Comparison of ENCODE assay signal across 29 cellular contexts in the genomic region with DNA sequence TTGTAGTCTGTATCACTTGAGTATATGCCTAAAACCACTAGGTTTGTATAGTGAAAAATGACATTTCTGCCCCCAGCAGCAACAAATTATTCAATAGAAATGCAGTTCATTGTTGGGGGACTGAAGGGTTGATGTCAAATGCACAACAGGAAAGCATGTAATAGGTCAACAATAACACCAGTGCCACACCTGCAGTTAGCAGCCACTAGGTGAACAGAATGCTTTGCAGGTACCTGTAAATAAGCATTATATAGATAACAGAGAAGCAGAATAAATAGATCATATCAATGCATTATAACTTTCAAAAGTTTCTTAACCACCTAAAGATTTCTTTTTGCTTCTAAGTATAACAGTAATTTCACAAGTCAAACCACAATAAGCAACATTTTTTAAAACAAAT.
"Had no signal": no experiment of that assay in that cellular context is flagged by ENCODE, and none has a peak within 500 bp of the region (broad histone marks: within the 10 kb centered on the region; RNA-seq: fewer than 3 reads in every experiment).

No MANE protein-coding gene starts in this region.

- H3K4me3 Mint-ChIP-seq: activated CD4-positive, alpha-beta memory T cell treated with anti-CD3 and anti-CD28 coated beads, Interleukin-2, amount 10 ng/mL, durations not matched to agents 7 days and 5 days; activated CD4-positive, alpha-beta T cell treated with anti-CD3 and anti-CD28 coated beads, Interleukin-2, amount 10 ng/mL, durations not matched to agents 7 days and 5 days; activated naive CD8-positive, alpha-beta T cell; activated T-cell treated with anti-CD3 and anti-CD28 coated beads, Interleukin-2, amount 50 U/mL, for 24 hours; activated T-cell treated with anti-CD3 and anti-CD28 coated beads, Interleukin-2, amount 50 U/mL, for 72 hours; central memory CD8-positive, alpha-beta T cell; dendritic cell treated with granulocyte-macrophage colony-stimulating factor and Interleukin-4, amounts not matched to agents 40 ng/mL and 50 ng/mL, for 4 days; effector memory CD8-positive, alpha-beta T cell; T-helper 17 cell; T-helper 2 cell treated with Interferon-gamma antibody and Interleukin-4, amounts not matched to agents 5 μg/mL and 100 μg/mL, for 36 hours had no signal

- H3K27ac Mint-ChIP-seq: activated CD4-positive, alpha-beta memory T cell treated with anti-CD3 and anti-CD28 coated beads, Interleukin-2, amount 10 ng/mL, durations not matched to agents 7 days and 5 days; activated CD4-positive, alpha-beta T cell treated with anti-CD3 and anti-CD28 coated beads, Interleukin-2, amount 10 ng/mL, durations not matched to agents 7 days and 5 days; activated naive CD8-positive, alpha-beta T cell; activated T-cell treated with anti-CD3 and anti-CD28 coated beads, Interleukin-2, amount 50 U/mL, for 24 hours; activated T-cell treated with anti-CD3 and anti-CD28 coated beads, Interleukin-2, amount 50 U/mL, for 72 hours; dendritic cell treated with granulocyte-macrophage colony-stimulating factor and Interleukin-4, amounts not matched to agents 40 ng/mL and 50 ng/mL, for 4 days; effector memory CD8-positive, alpha-beta T cell; T-helper 17 cell; T-helper 2 cell treated with Interferon-gamma antibody and Interleukin-4, amounts not matched to agents 5 μg/mL and 100 μg/mL, for 36 hours had no signal

- H3K36me3 ChIP-seq: brain microvascular endothelial cell had no signal

- H3K9me3 Mint-ChIP-seq: activated CD4-positive, alpha-beta memory T cell treated with anti-CD3 and anti-CD28 coated beads, Interleukin-2, amount 10 ng/mL, durations not matched to agents 7 days and 5 days; activated CD4-positive, alpha-beta T cell treated with anti-CD3 and anti-CD28 coated beads, Interleukin-2, amount 10 ng/mL, durations not matched to agents 7 days and 5 days; activated T-cell treated with anti-CD3 and anti-CD28 coated beads, Interleukin-2, amount 50 U/mL, for 24 hours; activated T-cell treated with anti-CD3 and anti-CD28 coated beads, Interleukin-2, amount 50 U/mL, for 72 hours; central memory CD8-positive, alpha-beta T cell had no signal

- H3K27ac ChIP-seq: brain microvascular endothelial cell, coronary artery, epithelial cell of prostate had no signal

- DNase-seq: activated CD4-positive, alpha-beta memory T cell treated with anti-CD3 and anti-CD28 coated beads, Interleukin-2, amount 10 ng/mL, durations not matched to agents 7 days and 5 days; activated CD4-positive, alpha-beta T cell treated with anti-CD3 and anti-CD28 coated beads for 1 hour; activated CD4-positive, alpha-beta T cell treated with anti-CD3 and anti-CD28 coated beads for 4 hours; activated CD4-positive, alpha-beta T cell treated with anti-CD3 and anti-CD28 coated beads, Interleukin-2, amount 10 ng/mL, durations not matched to agents 7 days and 5 days; activated CD4-positive, alpha-beta T cell treated with anti-CD3 and anti-CD28 coated beads, Interleukin-2, amount 50 U/mL, for 4 hours; activated CD8-positive, alpha-beta memory T cell treated with anti-CD3 and anti-CD28 coated beads, Interleukin-2, amount 50 U/mL, for 48 hours; activated gamma-delta T cell; activated naive CD4-positive, alpha-beta T cell treated with anti-CD3 and anti-CD28 coated beads, Interleukin-2, amount 50 U/mL, for 16 hours; activated naive CD4-positive, alpha-beta T cell treated with Interleukin-2 at 50 U/mL for 16 hours; activated T-cell treated with anti-CD3 and anti-CD28 coated beads for 4 hours; activated T-cell treated with anti-CD3 and anti-CD28 coated beads, Interleukin-2, amount 50 U/mL, for 24 hours; activated T-cell treated with anti-CD3 and anti-CD28 coated beads, Interleukin-2, amount 50 U/mL, for 72 hours; amniotic stem cell; anterior cingulate cortex; brain microvascular endothelial cell; effector CD4-positive, alpha-beta T cell; effector memory CD8-positive, alpha-beta T cell; foreskin fibroblast; head of caudate nucleus; T-helper 1 cell; T-helper 17 cell; T1000 had no signal

- H3K4me1 Mint-ChIP-seq: activated CD4-positive, alpha-beta memory T cell treated with anti-CD3 and anti-CD28 coated beads, Interleukin-2, amount 10 ng/mL, durations not matched to agents 7 days and 5 days; activated CD4-positive, alpha-beta T cell treated with anti-CD3 and anti-CD28 coated beads, Interleukin-2, amount 10 ng/mL, durations not matched to agents 7 days and 5 days; central memory CD8-positive, alpha-beta T cell; T-helper 17 cell had no signal

- H3K27me3 ChIP-seq: brain microvascular endothelial cell had no signal

- H3K27me3 Mint-ChIP-seq: activated CD4-positive, alpha-beta memory T cell treated with anti-CD3 and anti-CD28 coated beads, Interleukin-2, amount 10 ng/mL, durations not matched to agents 7 days and 5 days; activated CD4-positive, alpha-beta T cell treated with anti-CD3 and anti-CD28 coated beads, Interleukin-2, amount 10 ng/mL, durations not matched to agents 7 days and 5 days; activated T-cell treated with anti-CD3 and anti-CD28 coated beads, Interleukin-2, amount 50 U/mL, for 24 hours; dendritic cell treated with granulocyte-macrophage colony-stimulating factor and Interleukin-4, amounts not matched to agents 40 ng/mL and 50 ng/mL, for 4 days had no signal

- H3K4me3 ChIP-seq: coronary artery had no signal

- ATAC-seq: activated T-cell treated with anti-CD3 and anti-CD28 coated beads, Interleukin-2, amount 50 U/mL, for 72 hours; effector memory CD8-positive, alpha-beta T cell; esophagus mucosa; T-helper 17 cell had no signal

- H3K36me3 Mint-ChIP-seq: activated naive CD8-positive, alpha-beta T cell had no signal
